ENCODE assay signal across 19 cellular contexts in genomic region chr14:63394856-63395255, GRCh38.
A peak's percentile ranks its signal among the peaks of the same experiment; 100 is the strongest.
DNase-seq lines count a peak whose midpoint lies in the region; ATAC-seq lines count a peak whose summit lies in the region.
"Had no signal": no experiment of that assay in that cellular context is flagged by ENCODE, and none has a peak within 500 bp of the region (broad histone marks: within the 10 kb centered on the region; RNA-seq: fewer than 3 reads in every experiment).

No MANE protein-coding gene starts in this region.

- no peaks in the 10 kb centered on the region for H3K79me1 ChIP-seq in neuronal stem cell (ENCODE audit: low read depth, low read length)

- no peak overlapping the region for H2AFZ ChIP-seq in neuronal stem cell (ENCODE audit: low read length)

- no peak overlapping the region for H3K23ac ChIP-seq in neuronal stem cell (ENCODE audit: low read depth, low read length, poor library complexity)

- H2AK5ac ChIP-seq in neuronal stem cell (ENCODE audit: low read depth, low read length) = no peak overlapping the region

- peak overlapping the region; percentile 5 for H3K27ac Mint-ChIP-seq in stimulated activated naive CD8-positive, alpha-beta T cell treated with anti-CD3 and anti-CD28 coated beads, Interleukin-15, Interleukin-2, amounts not matched to agents 100 ng/mL and 50 ng/mL, for 24 hours
- peak overlapping the region; percentile 61 for H3K27ac Mint-ChIP-seq in activated T-helper 1 cell treated with anti-CD3 and anti-CD28 coated beads, Interleukin-12 subunit alpha, Interleukin-12 subunit beta, Interleukin-2, Interleukin-4 antibody, amounts not matched to agents 30 ng/mL and 10 ng/mL and 1 ng/mL, durations not matched to agents 14 hours and 24 hours and 36 hours
- peak overlapping the region; percentile 78 for H3K27ac Mint-ChIP-seq in memory B cell

- H3K9ac ChIP-seq in neuronal stem cell (ENCODE audit: low read depth, low read length, poor library complexity) = no peak overlapping the region

- no peak overlapping the region for H3K4me3 ChIP-seq in neuronal stem cell (ENCODE audit: low read length in 2 of 2)
- H3K4me3 ChIP-seq: dorsolateral prefrontal cortex, esophagus squamous epithelium, mucosa of descending colon, tibial artery had no signal

- intact Hi-C loops in activated T-helper 1 cell treated with anti-CD3 and anti-CD28 coated beads, Interleukin-12 subunit alpha, Interleukin-12 subunit beta, Interleukin-2, Interleukin-4 antibody, amounts not matched to agents 30 ng/mL and 10 ng/mL and 1 ng/mL, durations not matched to agents 14 hours and 24 hours and 36 hours (cut with micrococcal nuclease) = no loop called here

- H2BK5ac ChIP-seq in neuronal stem cell (ENCODE audit: low read length) = no peak overlapping the region

- peaks cover 4% of the 10 kb centered on the region for H3K4me1 Mint-ChIP-seq in stimulated activated naive CD8-positive, alpha-beta T cell treated with anti-CD3 and anti-CD28 coated beads, Interleukin-15, Interleukin-2, amounts not matched to agents 100 ng/mL and 50 ng/mL, for 24 hours (ENCODE audit: low read depth)
- peaks cover 18% of the 10 kb centered on the region for H3K4me1 Mint-ChIP-seq in activated T-helper 1 cell treated with anti-CD3 and anti-CD28 coated beads, Interleukin-12 subunit alpha, Interleukin-12 subunit beta, Interleukin-2, Interleukin-4 antibody, amounts not matched to agents 30 ng/mL and 10 ng/mL and 1 ng/mL, durations not matched to agents 14 hours and 24 hours and 36 hours (ENCODE audit: low read depth)
- H3K4me1 Mint-ChIP-seq in memory B cell = peaks cover 2% of the 10 kb centered on the region

- no peak overlapping the region for H3K4me3 Mint-ChIP-seq in stimulated activated naive CD8-positive, alpha-beta T cell treated with anti-CD3 and anti-CD28 coated beads, Interleukin-15, Interleukin-2, amounts not matched to agents 100 ng/mL and 50 ng/mL, for 24 hours
- H3K4me3 Mint-ChIP-seq in activated T-helper 1 cell treated with anti-CD3 and anti-CD28 coated beads, Interleukin-12 subunit alpha, Interleukin-12 subunit beta, Interleukin-2, Interleukin-4 antibody, amounts not matched to agents 30 ng/mL and 10 ng/mL and 1 ng/mL, durations not matched to agents 14 hours and 24 hours and 36 hours = no peak overlapping the region
- H3K4me3 Mint-ChIP-seq in memory B cell = no peak overlapping the region

- H4K8ac ChIP-seq in neuronal stem cell (ENCODE audit: low read depth, low read length) = no peak overlapping the region

- no peak overlapping the region for H2BK120ac ChIP-seq in neuronal stem cell (ENCODE audit: low read depth, low read length)

- H3K9me3 ChIP-seq in neuronal stem cell (replicated peaks in 1 of 2; ENCODE audit: control insufficient read depth in 2 of 2, insufficient read depth in 1 of 2, low read depth in 1 of 2, low read length in 2 of 2) = peaks cover 0 to 11% of the 10 kb centered on the region in 2 donors
- H3K9me3 ChIP-seq: esophagus squamous epithelium, mucosa of descending colon, tibial artery had no signal

- H3K9me3 Mint-ChIP-seq in stimulated activated naive CD8-positive, alpha-beta T cell treated with anti-CD3 and anti-CD28 coated beads, Interleukin-15, Interleukin-2, amounts not matched to agents 100 ng/mL and 50 ng/mL, for 24 hours = no peaks in the 10 kb centered on the region
- H3K9me3 Mint-ChIP-seq in activated T-helper 1 cell treated with anti-CD3 and anti-CD28 coated beads, Interleukin-12 subunit alpha, Interleukin-12 subunit beta, Interleukin-2, Interleukin-4 antibody, amounts not matched to agents 30 ng/mL and 10 ng/mL and 1 ng/mL, durations not matched to agents 14 hours and 24 hours and 36 hours = peaks cover 4% of the 10 kb centered on the region
- H3K9me3 Mint-ChIP-seq in memory B cell = peaks cover 2% of the 10 kb centered on the region

- H3K36me3 Mint-ChIP-seq in stimulated activated naive CD8-positive, alpha-beta T cell treated with anti-CD3 and anti-CD28 coated beads, Interleukin-15, Interleukin-2, amounts not matched to agents 100 ng/mL and 50 ng/mL, for 24 hours (ENCODE audit: low read depth) = peaks cover 45% of the 10 kb centered on the region
- H3K36me3 Mint-ChIP-seq in activated T-helper 1 cell treated with anti-CD3 and anti-CD28 coated beads, Interleukin-12 subunit alpha, Interleukin-12 subunit beta, Interleukin-2, Interleukin-4 antibody, amounts not matched to agents 30 ng/mL and 10 ng/mL and 1 ng/mL, durations not matched to agents 14 hours and 24 hours and 36 hours (ENCODE audit: low read depth) = peaks cover 34% of the 10 kb centered on the region
- H3K36me3 Mint-ChIP-seq in memory B cell = peaks cover 30% of the 10 kb centered on the region

- no peak for DNase-seq in stimulated activated naive CD8-positive, alpha-beta T cell treated with anti-CD3 and anti-CD28 coated beads, Interleukin-15, Interleukin-2, amounts not matched to agents 100 U/mL and 50 U/mL, for 24 hours
- DNase-seq in activated T-helper 1 cell treated with anti-CD3 and anti-CD28 coated beads, Interleukin-12 subunit alpha, Interleukin-12 subunit beta, Interleukin-2, Interleukin-4 antibody, amounts not matched to agents 30 ng/mL and 10 ng/mL and 1 ng/mL, durations not matched to agents 14 hours and 24 hours and 36 hours (ENCODE audit: low spot score) = no peak
- no peak for DNase-seq in memory B cell (ENCODE audit: low spot score in 2 of 2)
- no peak for DNase-seq in cortex of kidney (lab: John Stamatoyannopoulos, UW)
- no peak for DNase-seq in neuronal stem cell (ENCODE audit: low spot score)
- no peak for DNase-seq in NOMO-1 (lab: John Stamatoyannopoulos, UW; ENCODE audit: unreplicated experiment in 2 of 2)
- no peak for DNase-seq in putamen (ENCODE audit: low spot score)
- DNase-seq: dorsolateral prefrontal cortex, esophagus squamous epithelium, H7, left colon, mucosa of descending colon, NCI-H1417 treated with DMSO at 0.1 percent for 48 hours, NCI-H526 treated with DMSO at 0.1 percent for 48 hours, occipital lobe, right cardiac atrium, tibial artery had no signal

- H3K18ac ChIP-seq in neuronal stem cell (ENCODE audit: low read length) = no peak overlapping the region

- H3K4ac ChIP-seq in neuronal stem cell (ENCODE audit: low read length) = no peak overlapping the region

- no peak for ATAC-seq in stimulated activated naive CD8-positive, alpha-beta T cell treated with anti-CD3 and anti-CD28 coated beads, Interleukin-15, Interleukin-2, amounts not matched to agents 100 U/mL and 50 U/mL, for 24 hours
- no peak for ATAC-seq in memory B cell (ENCODE audit: low read depth)
- ATAC-seq: left colon, mucosa of descending colon, Right ventricle myocardium inferior had no signal

- H3K4me1 ChIP-seq in neuronal stem cell (ENCODE audit: control insufficient read depth in 2 of 2, insufficient read depth in 1 of 2, low read depth in 1 of 2, low read length in 2 of 2) = no peaks in the 10 kb centered on the region
- H3K4me1 ChIP-seq: tibial artery had no signal

- no peak overlapping the region for H2BK15ac ChIP-seq in neuronal stem cell (ENCODE audit: low read length)

- no peak overlapping the region for H3K14ac ChIP-seq in neuronal stem cell (ENCODE audit: low read length)

- H4K91ac ChIP-seq in neuronal stem cell (ENCODE audit: low read depth, low read length, poor library complexity) = no peak overlapping the region

- no peak overlapping the region for H2BK12ac ChIP-seq in neuronal stem cell (ENCODE audit: low read length)

- H3K36me3 ChIP-seq in neuronal stem cell (replicated peaks in 1 of 2; ENCODE audit: control insufficient read depth in 2 of 2, insufficient read depth in 2 of 2, low read length in 2 of 2) = peaks cover 4 to 73% of the 10 kb centered on the region in 2 donors

- H3K27ac ChIP-seq in neuronal stem cell (replicated peaks; ENCODE audit: low read length) = no peak overlapping the region
- H3K27ac ChIP-seq: esophagus squamous epithelium, tibial artery had no signal

- H3K27me3 ChIP-seq in neuronal stem cell (ENCODE audit: control insufficient read depth in 3 of 3, insufficient read depth in 3 of 3, low read depth in 1 of 3, low read length in 3 of 3) = no peaks in the 10 kb centered on the region
- H3K27me3 ChIP-seq: dorsolateral prefrontal cortex, esophagus squamous epithelium, tibial artery had no signal

- H3K4me2 ChIP-seq in neuronal stem cell (ENCODE audit: insufficient read depth, low read length, poor library complexity, severe bottlenecking) = no peak overlapping the region

- no peaks in the 10 kb centered on the region for H3K27me3 Mint-ChIP-seq in stimulated activated naive CD8-positive, alpha-beta T cell treated with anti-CD3 and anti-CD28 coated beads, Interleukin-15, Interleukin-2, amounts not matched to agents 100 ng/mL and 50 ng/mL, for 24 hours
- H3K27me3 Mint-ChIP-seq in activated T-helper 1 cell treated with anti-CD3 and anti-CD28 coated beads, Interleukin-12 subunit alpha, Interleukin-12 subunit beta, Interleukin-2, Interleukin-4 antibody, amounts not matched to agents 30 ng/mL and 10 ng/mL and 1 ng/mL, durations not matched to agents 14 hours and 24 hours and 36 hours (ENCODE audit: insufficient read depth) = no peaks in the 10 kb centered on the region
- no peaks in the 10 kb centered on the region for H3K27me3 Mint-ChIP-seq in memory B cell

- no CpG with 5 or more reads among the region's 1 CpG for WGBS in neuronal stem cell (ENCODE audit: extremely low coverage in 2 of 2, insufficient read length in 2 of 2, insufficient replicate concordance in 1 of 2), 2 donors

Comparison
In these comparisons a context has a peak if more than half of its experiments do, and no peak if none do; other contexts are left out.
1. H3K27ac Mint-ChIP-seq: peak in every context shown above with its lines; median percentile 78 in memory B cell; 61 in activated T-helper 1 cell treated with anti-CD3 and anti-CD28 coated beads, Interleukin-12 subunit alpha, Interleukin-12 subunit beta, Interleukin-2, Interleukin-4 antibody, amounts not matched to agents 30 ng/mL and 10 ng/mL and 1 ng/mL, durations not matched to agents 14 hours and 24 hours and 36 hours; 5 in stimulated activated naive CD8-positive, alpha-beta T cell treated with anti-CD3 and anti-CD28 coated beads, Interleukin-15, Interleukin-2, amounts not matched to agents 100 ng/mL and 50 ng/mL, for 24 hours.